ENCODE assay signal across 30 cellular contexts in genomic region chr20:62966212-62967148, GRCh38. TPM values are rescaled to one million over a fixed set of nuclear protein-coding genes. Genes with fewer than 3 reads are reported as not detected.
"Had no signal": no experiment of that assay in that cellular context is flagged by ENCODE, and none has a peak within 500 bp of the region (broad histone marks: within the 10 kb centered on the region; RNA-seq: fewer than 3 reads in every experiment).

No MANE protein-coding gene starts in this region.

- H3K4me3 ChIP-seq: colonic mucosa, esophagus squamous epithelium, gastroesophageal sphincter, heart right ventricle, left lung, lower lobe of right lung, mucosa of descending colon had no signal

- ATAC-seq: effector memory CD8-positive, alpha-beta T cell; esophagus mucosa; foreskin keratinocyte; gastroesophageal sphincter; heart right ventricle; left cardiac atrium; left lung; left ventricle myocardium superior; lower lobe of right lung; mucosa of descending colon had no signal

- H3K27ac ChIP-seq: colonic mucosa, epithelial cell of prostate, esophagus squamous epithelium, foreskin keratinocyte, gastroesophageal sphincter, heart right ventricle, left lung, lower lobe of right lung had no signal

- FAIRE-seq: endometrium, frontal cortex, islet of Langerhans, keratinocyte had no signal

- H3K36me3 ChIP-seq: colonic mucosa, esophagus squamous epithelium had no signal

- DNase-seq: colonic mucosa; cortex of kidney; effector CD8-positive, alpha-beta T cell; effector memory CD8-positive, alpha-beta T cell; endodermal cell; erythroblast; esophagus squamous epithelium; foreskin keratinocyte; heart right ventricle; hippocampal formation; left cardiac atrium; left ventricle myocardium superior; lower lobe of right lung; mesenchymal stem cell had no signal

- H3K4me1 ChIP-seq: colonic mucosa, esophagus squamous epithelium, foreskin keratinocyte, gastroesophageal sphincter, heart right ventricle, left lung, lower lobe of right lung had no signal

- H3K9me3 ChIP-seq: colonic mucosa, esophagus squamous epithelium, gastroesophageal sphincter, heart right ventricle, left lung, lower lobe of right lung, mucosa of descending colon had no signal

RNA-seq across cellular contexts. Expression of gene SLC17A9, which starts 14.0 kb away (rescaled TPM):
- total RNA-seq: myocyte had no signal
- polyA plus RNA-seq: keratinocyte had no signal

RNA-seq across cellular contexts. Expression of gene BHLHE23, which starts 40.3 kb away (rescaled TPM):
- total RNA-seq: chondrocyte, colonic mucosa, dermis microvascular lymphatic vessel endothelial cell, endodermal cell, esophagus mucosa, esophagus squamous epithelium, foreskin keratinocyte, frontal cortex, gastroesophageal sphincter, heart right ventricle, kidney epithelial cell, left cardiac atrium, left lung, left ventricle myocardium superior, lower lobe of right lung, lung microvascular endothelial cell, mesenteric fat pad, mesothelial cell of epicardium, mucosa of descending colon, myocyte had no signal
- polyA plus RNA-seq: foreskin keratinocyte, keratinocyte had no signal
